Comparison of ENCODE assay signal across 19 cellular contexts in the genomic region with DNA sequence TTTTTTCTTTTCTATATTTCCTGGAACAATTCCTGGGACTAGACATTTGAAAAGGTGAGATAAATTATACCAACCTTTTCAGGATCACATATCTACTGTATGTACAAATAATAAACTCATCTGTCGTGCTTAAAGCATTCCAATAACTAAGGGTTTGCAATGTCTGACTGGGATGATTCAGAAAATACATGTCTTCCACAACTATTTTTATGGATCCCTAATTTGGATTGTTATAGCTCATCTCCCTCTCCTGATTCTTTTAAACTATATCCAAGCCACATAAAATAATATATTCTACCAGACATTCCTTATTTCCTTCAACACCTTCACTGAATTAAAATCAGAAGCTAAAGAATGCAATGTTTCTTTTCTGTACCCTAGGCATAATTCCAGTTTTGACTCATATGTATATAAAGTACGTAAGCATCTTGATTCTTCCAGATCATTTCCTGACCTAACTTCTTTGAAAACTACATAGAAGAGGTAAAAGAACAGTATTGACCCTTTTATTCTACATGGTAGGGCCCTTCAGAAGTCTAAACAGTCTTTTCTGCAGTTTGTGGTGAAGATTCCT.
A peak's percentile ranks its signal among the peaks of the same experiment; 100 is the strongest.
DNase-seq lines count a peak whose midpoint lies in the region; ATAC-seq and TF ChIP-seq lines count a peak whose summit lies in the region.
"Had no signal": no experiment of that assay in that cellular context is flagged by ENCODE, and none has a peak within 500 bp of the region (broad histone marks: within the 10 kb centered on the region; RNA-seq: fewer than 3 reads in every experiment).

No MANE protein-coding gene starts in this region.

- peaks cover 29% of the 10 kb centered on the region for H3K4me1 Mint-ChIP-seq in osteocyte (ENCODE audit: unreplicated experiment)
- H3K4me1 Mint-ChIP-seq: CD4-positive, alpha-beta memory T cell had no signal

- in situ Hi-C loops in astrocyte of the spinal cord (cut with HindIII; ENCODE audit: low sequenced_read_pairs) = no loop called here

- peak overlapping the region; percentile 4 for H3K4me2 ChIP-seq in osteoblast (ENCODE audit: insufficient read depth, low read length)
- H3K4me2 ChIP-seq: KMS-11 had no signal

- no peak for ATAC-seq in GM19395 (IDR thresholded peaks at IDR 0.05; ENCODE audit: unreplicated experiment)
- ATAC-seq: HepG2 had no signal

- H3K27ac Mint-ChIP-seq in osteocyte (ENCODE audit: unreplicated experiment) = no peak overlapping the region
- H3K27ac Mint-ChIP-seq: CD4-positive, alpha-beta memory T cell had no signal

- no peak for TF ChIP-seq POLR2A in tibial nerve (IDR thresholded peaks at IDR 0.05)

- no peaks in the 10 kb centered on the region for H3K27me3 ChIP-seq in osteoblast (ENCODE audit: insufficient read depth, low read length)
- H3K27me3 ChIP-seq in tibial nerve = no peaks in the 10 kb centered on the region
- H3K27me3 ChIP-seq: BE2C had no signal

- peaks cover 52% of the 10 kb centered on the region for H3K4me1 ChIP-seq in osteoblast (ENCODE audit: insufficient read depth, low read length)
- no peaks in the 10 kb centered on the region for H3K4me1 ChIP-seq in tibial nerve
- H3K4me1 ChIP-seq: BE2C had no signal

- H3K4me3 Mint-ChIP-seq in osteocyte (ENCODE audit: unreplicated experiment) = no peak overlapping the region
- H3K4me3 Mint-ChIP-seq: CD4-positive, alpha-beta memory T cell had no signal

- H3K36me3 ChIP-seq in osteoblast (ENCODE audit: insufficient read depth, low read length) (no peaks in the 10 kb centered on the region), tibial nerve (no peaks in the 10 kb centered on the region)
- H3K36me3 ChIP-seq: BE2C had no signal

- H3K9me3 ChIP-seq in osteoblast (ENCODE audit: low read depth, low read length) (no peaks in the 10 kb centered on the region), tibial nerve (no peaks in the 10 kb centered on the region)
- H3K9me3 ChIP-seq: BE2C had no signal

- DNase-seq in AG09309 (ENCODE audit: low read depth) (peak; percentile 51), GM04504 (ENCODE audit: low read depth) (peak; percentile 28), astrocyte of the spinal cord (ENCODE audit: low read depth, low spot score) (peak; percentile 80), osteoblast (ENCODE audit: insufficient read length, low spot score, missing footprints) (no peak), osteocyte (ENCODE audit: extremely low spot score, unreplicated experiment) (no peak), tibial nerve (ENCODE audit: low spot score in 2 of 2) (no peak)
- DNase-seq: BE2C; CD4-positive, alpha-beta memory T cell; DMS79; GDM1; GOT3; NCI-H1048; NCI-H146; NCI-H2081 treated with DMSO at 0.1 percent for 48 hours; NCI-H510A; NCI-H82 had no signal

- WGBS in tibial nerve, 2 donors = 91 to 93% methylated on average over 2 of the region's 2 CpGs

- no peaks in the 10 kb centered on the region for H4K20me1 ChIP-seq in osteoblast (ENCODE audit: insufficient read depth, low read length)

- H3K79me2 ChIP-seq in osteoblast (ENCODE audit: insufficient read depth, low read length) = no peaks in the 10 kb centered on the region

- H3K27ac ChIP-seq in osteoblast (ENCODE audit: low read depth, low read length) = peak overlapping the region; percentile 1
- no peak overlapping the region for H3K27ac ChIP-seq in tibial nerve
- H3K27ac ChIP-seq: KMS-11 had no signal

- H3K36me3 Mint-ChIP-seq in osteocyte (ENCODE audit: unreplicated experiment) = no peaks in the 10 kb centered on the region
- H3K36me3 Mint-ChIP-seq: CD4-positive, alpha-beta memory T cell had no signal

- H3K4me3 ChIP-seq in AG09309 (ENCODE audit: control insufficient read depth, low read depth, low read length) (no peak overlapping the region), astrocyte of the spinal cord (ENCODE audit: low read depth, low read length) (no peak overlapping the region), osteoblast (ENCODE audit: insufficient read depth, low read length) (no peak overlapping the region), tibial nerve (no peak overlapping the region)

- no peaks in the 10 kb centered on the region for H3K9me3 Mint-ChIP-seq in osteocyte (ENCODE audit: unreplicated experiment)
- H3K9me3 Mint-ChIP-seq: CD4-positive, alpha-beta memory T cell had no signal

- no peak for TF ChIP-seq EP300 in tibial nerve (IDR thresholded peaks at IDR 0.05)

- H3K27me3 Mint-ChIP-seq in osteocyte (ENCODE audit: unreplicated experiment) = no peaks in the 10 kb centered on the region

- TF ChIP-seq CTCF in AG09309 (IDR thresholded peaks at IDR 0.05; ENCODE audit: control insufficient read depth, insufficient read depth, low read depth, low read length, missing control alignments) (no peak), astrocyte of the spinal cord (IDR thresholded peaks at IDR 0.05; ENCODE audit: low read depth, low read length) (no peak), osteoblast (IDR thresholded peaks at IDR 0.05; ENCODE audit: extremely low read depth, low read depth, low read length) (no peak), osteocyte (IDR thresholded peaks at IDR 0.05) (no peak), tibial nerve (IDR thresholded peaks at IDR 0.05) (no peak)

- no peak overlapping the region for H2AFZ ChIP-seq in osteoblast (ENCODE audit: low read length)

Comparison
In these comparisons a context has a peak if more than half of its experiments do, and no peak if none do; other contexts are left out.
1. DNase-seq: peak in AG09309 (single experiment), GM04504 (single experiment) and astrocyte of the spinal cord (single experiment); none in osteoblast (single experiment), osteocyte (single experiment) and tibial nerve (0 of 2).